Comparison of ENCODE assay signal across 1 cellular context in the genomic region with DNA sequence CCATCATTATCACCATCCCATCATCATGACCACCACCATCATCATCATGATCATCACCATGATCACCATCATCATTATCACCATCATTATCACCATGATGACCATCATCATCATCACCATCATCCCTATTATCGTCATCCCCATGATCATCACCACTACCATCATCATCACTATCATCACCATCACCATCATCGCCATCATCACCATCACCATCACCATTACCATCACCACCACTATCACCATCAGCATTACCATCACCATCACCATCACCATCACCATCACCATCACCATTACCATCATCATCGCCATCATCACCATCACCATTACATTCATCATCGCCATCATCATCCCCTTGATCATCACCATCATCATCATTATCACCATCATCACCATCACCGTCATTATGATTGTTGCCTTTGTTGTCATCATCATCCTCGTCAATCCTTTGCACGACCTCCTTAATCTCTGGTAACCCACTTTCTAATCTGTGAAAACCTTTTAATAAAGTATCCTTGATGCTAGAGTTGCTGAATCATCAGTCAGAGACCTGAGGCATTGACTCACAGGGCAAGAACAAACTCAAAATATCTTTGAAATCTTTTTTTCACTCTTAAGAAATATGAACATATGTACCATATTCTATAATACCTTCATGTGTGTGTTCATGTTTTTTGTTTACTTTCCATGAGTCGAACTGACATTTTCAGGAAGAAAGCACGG.
A peak's percentile ranks its signal among the peaks of the same experiment; 100 is the strongest.
TF ChIP-seq lines count a peak whose summit lies in the region.

No MANE protein-coding gene starts in this region.

TF ChIP-seq in HEK293, 187 proteins besides CTCF, POLR2A, EP300 and RAD21 (continued from another document and continues in another):
- TF ChIP-seq, protein P1, sequence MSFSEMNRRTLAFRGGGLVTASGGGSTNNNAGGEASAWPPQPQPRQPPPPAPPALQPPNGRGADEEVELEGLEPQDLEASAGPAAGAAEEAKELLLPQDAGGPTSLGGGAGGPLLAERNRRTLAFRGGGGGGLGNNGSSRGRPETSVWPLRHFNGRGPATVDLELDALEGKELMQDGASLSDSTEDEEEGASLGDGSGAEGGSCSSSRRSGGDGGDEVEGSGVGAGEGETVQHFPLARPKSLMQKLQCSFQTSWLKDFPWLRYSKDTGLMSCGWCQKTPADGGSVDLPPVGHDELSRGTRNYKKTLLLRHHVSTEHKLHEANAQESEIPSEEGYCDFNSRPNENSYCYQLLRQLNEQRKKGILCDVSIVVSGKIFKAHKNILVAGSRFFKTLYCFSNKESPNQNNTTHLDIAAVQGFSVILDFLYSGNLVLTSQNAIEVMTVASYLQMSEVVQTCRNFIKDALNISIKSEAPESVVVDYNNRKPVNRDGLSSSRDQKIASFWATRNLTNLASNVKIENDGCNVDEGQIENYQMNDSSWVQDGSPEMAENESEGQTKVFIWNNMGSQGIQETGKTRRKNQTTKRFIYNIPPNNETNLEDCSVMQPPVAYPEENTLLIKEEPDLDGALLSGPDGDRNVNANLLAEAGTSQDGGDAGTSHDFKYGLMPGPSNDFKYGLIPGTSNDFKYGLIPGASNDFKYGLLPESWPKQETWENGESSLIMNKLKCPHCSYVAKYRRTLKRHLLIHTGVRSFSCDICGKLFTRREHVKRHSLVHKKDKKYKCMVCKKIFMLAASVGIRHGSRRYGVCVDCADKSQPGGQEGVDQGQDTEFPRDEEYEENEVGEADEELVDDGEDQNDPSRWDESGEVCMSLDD (tag by site-specific recombination; IDR thresholded peaks at IDR 0.05), result no peak
- TF ChIP-seq, protein P2, sequence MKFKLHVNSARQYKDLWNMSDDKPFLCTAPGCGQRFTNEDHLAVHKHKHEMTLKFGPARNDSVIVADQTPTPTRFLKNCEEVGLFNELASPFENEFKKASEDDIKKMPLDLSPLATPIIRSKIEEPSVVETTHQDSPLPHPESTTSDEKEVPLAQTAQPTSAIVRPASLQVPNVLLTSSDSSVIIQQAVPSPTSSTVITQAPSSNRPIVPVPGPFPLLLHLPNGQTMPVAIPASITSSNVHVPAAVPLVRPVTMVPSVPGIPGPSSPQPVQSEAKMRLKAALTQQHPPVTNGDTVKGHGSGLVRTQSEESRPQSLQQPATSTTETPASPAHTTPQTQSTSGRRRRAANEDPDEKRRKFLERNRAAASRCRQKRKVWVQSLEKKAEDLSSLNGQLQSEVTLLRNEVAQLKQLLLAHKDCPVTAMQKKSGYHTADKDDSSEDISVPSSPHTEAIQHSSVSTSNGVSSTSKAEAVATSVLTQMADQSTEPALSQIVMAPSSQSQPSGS (tag by site-specific recombination; IDR thresholded peaks at IDR 0.05; ENCODE audit: low read depth), result 0 out of 2 replicates have a peak, but pooled peaks have one; percentile 2
- TF ChIP-seq SCRT2 (tag by site-specific recombination; IDR thresholded peaks at IDR 0.05), result no peak
- TF ChIP-seq SALL2 (tag by site-specific recombination; IDR thresholded peaks at IDR 0.05; ENCODE audit: borderline replicate concordance), result peak; percentile 82; the same call in 1 of the 2 replicates
- TF ChIP-seq RBAK (tag by site-specific recombination; IDR thresholded peaks at IDR 0.05), result peak; percentile 80; the same call in 1 of the 2 replicates
- TF ChIP-seq, protein P3, sequence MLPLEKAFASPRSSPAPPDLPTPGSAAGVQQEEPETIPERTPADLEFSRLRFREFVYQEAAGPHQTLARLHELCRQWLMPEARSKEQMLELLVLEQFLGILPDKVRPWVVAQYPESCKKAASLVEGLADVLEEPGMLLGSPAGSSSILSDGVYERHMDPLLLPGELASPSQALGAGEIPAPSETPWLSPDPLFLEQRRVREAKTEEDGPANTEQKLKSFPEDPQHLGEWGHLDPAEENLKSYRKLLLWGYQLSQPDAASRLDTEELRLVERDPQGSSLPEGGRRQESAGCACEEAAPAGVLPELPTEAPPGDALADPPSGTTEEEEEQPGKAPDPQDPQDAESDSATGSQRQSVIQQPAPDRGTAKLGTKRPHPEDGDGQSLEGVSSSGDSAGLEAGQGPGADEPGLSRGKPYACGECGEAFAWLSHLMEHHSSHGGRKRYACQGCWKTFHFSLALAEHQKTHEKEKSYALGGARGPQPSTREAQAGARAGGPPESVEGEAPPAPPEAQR (tag by site-specific recombination; IDR thresholded peaks at IDR 0.05), result no peak
- TF ChIP-seq KLF8 (tag by site-specific recombination; IDR thresholded peaks at IDR 0.05), result no peak
- no peak for TF ChIP-seq SETDB1 (IDR thresholded peaks at IDR 0.05; ENCODE audit: insufficient read length, low read length)
- no peak for TF ChIP-seq ZNF670 (tag by site-specific recombination; IDR thresholded peaks at IDR 0.05; ENCODE audit: low read depth)
- TF ChIP-seq ZNF248 (tag by site-specific recombination; IDR thresholded peaks at IDR 0.05), result peak; percentile 60; the same call in 1 of the 2 replicates
- TF ChIP-seq ZNF423 (tag by site-specific recombination; IDR thresholded peaks at IDR 0.05), result no peak
- no peak for TF ChIP-seq HOXD13 (CRISPR knock-in tag; IDR thresholded peaks at IDR 0.05; ENCODE audit: borderline replicate concordance)
- peak; percentile 41 for TF ChIP-seq YY2 (tag by site-specific recombination; IDR thresholded peaks at IDR 0.05)
- TF ChIP-seq, protein P4, sequence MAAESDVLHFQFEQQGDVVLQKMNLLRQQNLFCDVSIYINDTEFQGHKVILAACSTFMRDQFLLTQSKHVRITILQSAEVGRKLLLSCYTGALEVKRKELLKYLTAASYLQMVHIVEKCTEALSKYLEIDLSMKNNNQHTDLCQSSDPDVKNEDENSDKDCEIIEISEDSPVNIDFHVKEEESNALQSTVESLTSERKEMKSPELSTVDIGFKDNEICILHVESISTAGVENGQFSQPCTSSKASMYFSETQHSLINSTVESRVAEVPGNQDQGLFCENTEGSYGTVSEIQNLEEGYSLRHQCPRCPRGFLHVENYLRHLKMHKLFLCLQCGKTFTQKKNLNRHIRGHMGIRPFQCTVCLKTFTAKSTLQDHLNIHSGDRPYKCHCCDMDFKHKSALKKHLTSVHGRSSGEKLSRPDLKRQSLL (tag by site-specific recombination; IDR thresholded peaks at IDR 0.05), result no peak
- TF ChIP-seq ZNF112 (tag by site-specific recombination; IDR thresholded peaks at IDR 0.05), result 0 out of 2 replicates have a peak, but pooled peaks have one; percentile 61
- TF ChIP-seq ZNF133 (tag by site-specific recombination; IDR thresholded peaks at IDR 0.05), result no peak
- peak; percentile 92 for TF ChIP-seq ZNF658 (tag by site-specific recombination; IDR thresholded peaks at IDR 0.05)
- no peak for TF ChIP-seq ZNF223 (tag by site-specific recombination; IDR thresholded peaks at IDR 0.05)
- TF ChIP-seq, protein P5, sequence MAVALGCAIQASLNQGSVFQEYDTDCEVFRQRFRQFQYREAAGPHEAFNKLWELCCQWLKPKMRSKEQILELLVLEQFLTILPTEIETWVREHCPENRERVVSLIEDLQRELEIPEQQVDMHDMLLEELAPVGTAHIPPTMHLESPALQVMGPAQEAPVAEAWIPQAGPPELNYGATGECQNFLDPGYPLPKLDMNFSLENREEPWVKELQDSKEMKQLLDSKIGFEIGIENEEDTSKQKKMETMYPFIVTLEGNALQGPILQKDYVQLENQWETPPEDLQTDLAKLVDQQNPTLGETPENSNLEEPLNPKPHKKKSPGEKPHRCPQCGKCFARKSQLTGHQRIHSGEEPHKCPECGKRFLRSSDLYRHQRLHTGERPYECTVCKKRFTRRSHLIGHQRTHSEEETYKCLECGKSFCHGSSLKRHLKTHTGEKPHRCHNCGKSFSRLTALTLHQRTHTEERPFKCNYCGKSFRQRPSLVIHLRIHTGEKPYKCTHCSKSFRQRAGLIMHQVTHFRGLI (tag by site-specific recombination; IDR thresholded peaks at IDR 0.05), result no peak
- TF ChIP-seq, protein P6, sequence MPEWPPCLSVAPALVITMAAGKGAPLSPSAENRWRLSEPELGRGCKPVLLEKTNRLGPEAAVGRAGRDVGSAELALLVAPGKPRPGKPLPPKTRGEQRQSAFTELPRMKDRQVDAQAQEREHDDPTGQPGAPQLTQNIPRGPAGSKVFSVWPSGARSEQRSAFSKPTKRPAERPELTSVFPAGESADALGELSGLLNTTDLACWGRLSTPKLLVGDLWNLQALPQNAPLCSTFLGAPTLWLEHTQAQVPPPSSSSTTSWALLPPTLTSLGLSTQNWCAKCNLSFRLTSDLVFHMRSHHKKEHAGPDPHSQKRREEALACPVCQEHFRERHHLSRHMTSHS (tag by site-specific recombination; IDR thresholded peaks at IDR 0.05), result 0 out of 2 replicates have a peak, but pooled peaks have one; percentile 34
- TF ChIP-seq ZNF121 (tag by site-specific recombination; IDR thresholded peaks at IDR 0.05), result no peak
- TF ChIP-seq ZNF610 (tag by site-specific recombination; IDR thresholded peaks at IDR 0.05; ENCODE audit: borderline replicate concordance), result no peak
- peak; percentile 55; the same call in 1 of the 2 replicates for TF ChIP-seq ZNF239 (tag by site-specific recombination; IDR thresholded peaks at IDR 0.05)
- TF ChIP-seq ZNF175 (tag by site-specific recombination; IDR thresholded peaks at IDR 0.05), result no peak
- TF ChIP-seq ZNF391 (tag by site-specific recombination; IDR thresholded peaks at IDR 0.05; ENCODE audit: borderline replicate concordance, low read depth), result no peak
- no peak for TF ChIP-seq ZNF366 (tag by site-specific recombination; conservative IDR thresholded peaks at IDR 0.05)
- peak; percentile 43; the same call in 1 of the 2 replicates for TF ChIP-seq ZNF777 (tag by site-specific recombination; IDR thresholded peaks at IDR 0.05; ENCODE audit: borderline replicate concordance)
- TF ChIP-seq ZNF521 (tag by site-specific recombination; IDR thresholded peaks at IDR 0.05), result 0 out of 2 replicates have a peak, but pooled peaks have one; percentile 41
- TF ChIP-seq, protein P7, sequence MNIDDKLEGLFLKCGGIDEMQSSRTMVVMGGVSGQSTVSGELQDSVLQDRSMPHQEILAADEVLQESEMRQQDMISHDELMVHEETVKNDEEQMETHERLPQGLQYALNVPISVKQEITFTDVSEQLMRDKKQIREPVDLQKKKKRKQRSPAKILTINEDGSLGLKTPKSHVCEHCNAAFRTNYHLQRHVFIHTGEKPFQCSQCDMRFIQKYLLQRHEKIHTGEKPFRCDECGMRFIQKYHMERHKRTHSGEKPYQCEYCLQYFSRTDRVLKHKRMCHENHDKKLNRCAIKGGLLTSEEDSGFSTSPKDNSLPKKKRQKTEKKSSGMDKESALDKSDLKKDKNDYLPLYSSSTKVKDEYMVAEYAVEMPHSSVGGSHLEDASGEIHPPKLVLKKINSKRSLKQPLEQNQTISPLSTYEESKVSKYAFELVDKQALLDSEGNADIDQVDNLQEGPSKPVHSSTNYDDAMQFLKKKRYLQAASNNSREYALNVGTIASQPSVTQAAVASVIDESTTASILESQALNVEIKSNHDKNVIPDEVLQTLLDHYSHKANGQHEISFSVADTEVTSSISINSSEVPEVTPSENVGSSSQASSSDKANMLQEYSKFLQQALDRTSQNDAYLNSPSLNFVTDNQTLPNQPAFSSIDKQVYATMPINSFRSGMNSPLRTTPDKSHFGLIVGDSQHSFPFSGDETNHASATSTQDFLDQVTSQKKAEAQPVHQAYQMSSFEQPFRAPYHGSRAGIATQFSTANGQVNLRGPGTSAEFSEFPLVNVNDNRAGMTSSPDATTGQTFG (tag by site-specific recombination; IDR thresholded peaks at IDR 0.05; ENCODE audit: borderline replicate concordance), result 0 out of 2 replicates have a peak, but pooled peaks have one; percentile 81
- TF ChIP-seq ZNF416 (tag by site-specific recombination; IDR thresholded peaks at IDR 0.05), result no peak
- 0 out of 2 replicates have a peak, but pooled peaks have one; percentile 4 for TF ChIP-seq ZNF354C (tag by site-specific recombination; IDR thresholded peaks at IDR 0.05; ENCODE audit: borderline replicate concordance, low read depth)
- no peak for TF ChIP-seq ZNF221 (tag by site-specific recombination; IDR thresholded peaks at IDR 0.05; ENCODE audit: borderline replicate concordance)
- no peak for TF ChIP-seq ZNF48 (tag by site-specific recombination; IDR thresholded peaks at IDR 0.05)
- TF ChIP-seq ZNF701 (tag by site-specific recombination; IDR thresholded peaks at IDR 0.05), result no peak
- TF ChIP-seq, protein P8, sequence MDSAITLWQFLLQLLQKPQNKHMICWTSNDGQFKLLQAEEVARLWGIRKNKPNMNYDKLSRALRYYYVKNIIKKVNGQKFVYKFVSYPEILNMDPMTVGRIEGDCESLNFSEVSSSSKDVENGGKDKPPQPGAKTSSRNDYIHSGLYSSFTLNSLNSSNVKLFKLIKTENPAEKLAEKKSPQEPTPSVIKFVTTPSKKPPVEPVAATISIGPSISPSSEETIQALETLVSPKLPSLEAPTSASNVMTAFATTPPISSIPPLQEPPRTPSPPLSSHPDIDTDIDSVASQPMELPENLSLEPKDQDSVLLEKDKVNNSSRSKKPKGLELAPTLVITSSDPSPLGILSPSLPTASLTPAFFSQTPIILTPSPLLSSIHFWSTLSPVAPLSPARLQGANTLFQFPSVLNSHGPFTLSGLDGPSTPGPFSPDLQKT (IDR thresholded peaks at IDR 0.05; ENCODE audit: borderline replicate concordance, low read depth, low read length), result no peak
- no peak for TF ChIP-seq ZFP3 (tag by site-specific recombination; IDR thresholded peaks at IDR 0.05; ENCODE audit: low read depth)
- peak; percentile 83; the same call in 1 of the 2 replicates for TF ChIP-seq ZNF311 (tag by site-specific recombination; IDR thresholded peaks at IDR 0.05; ENCODE audit: borderline replicate concordance)
- TF ChIP-seq OSR2 (tag by site-specific recombination; IDR thresholded peaks at IDR 0.05), result no peak
- TF ChIP-seq ZNF426 (tag by site-specific recombination; IDR thresholded peaks at IDR 0.05), result no peak
- TF ChIP-seq ZBTB8A (tag by site-specific recombination; IDR thresholded peaks at IDR 0.05), result no peak
- TF ChIP-seq ZNF792 (tag by site-specific recombination; IDR thresholded peaks at IDR 0.05), result peak; percentile 45; the same call in 1 of the 2 replicates
- TF ChIP-seq, protein P9, sequence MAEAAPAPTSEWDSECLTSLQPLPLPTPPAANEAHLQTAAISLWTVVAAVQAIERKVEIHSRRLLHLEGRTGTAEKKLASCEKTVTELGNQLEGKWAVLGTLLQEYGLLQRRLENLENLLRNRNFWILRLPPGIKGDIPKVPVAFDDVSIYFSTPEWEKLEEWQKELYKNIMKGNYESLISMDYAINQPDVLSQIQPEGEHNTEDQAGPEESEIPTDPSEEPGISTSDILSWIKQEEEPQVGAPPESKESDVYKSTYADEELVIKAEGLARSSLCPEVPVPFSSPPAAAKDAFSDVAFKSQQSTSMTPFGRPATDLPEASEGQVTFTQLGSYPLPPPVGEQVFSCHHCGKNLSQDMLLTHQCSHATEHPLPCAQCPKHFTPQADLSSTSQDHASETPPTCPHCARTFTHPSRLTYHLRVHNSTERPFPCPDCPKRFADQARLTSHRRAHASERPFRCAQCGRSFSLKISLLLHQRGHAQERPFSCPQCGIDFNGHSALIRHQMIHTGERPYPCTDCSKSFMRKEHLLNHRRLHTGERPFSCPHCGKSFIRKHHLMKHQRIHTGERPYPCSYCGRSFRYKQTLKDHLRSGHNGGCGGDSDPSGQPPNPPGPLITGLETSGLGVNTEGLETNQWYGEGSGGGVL (tag by site-specific recombination; IDR thresholded peaks at IDR 0.05), result no peak
- TF ChIP-seq ZNF768 (tag by site-specific recombination; IDR thresholded peaks at IDR 0.05), result no peak
- no peak for TF ChIP-seq GLI2 (tag by site-specific recombination; IDR thresholded peaks at IDR 0.05; ENCODE audit: borderline replicate concordance, low read depth)
- TF ChIP-seq SP3 (tag by site-specific recombination; IDR thresholded peaks at IDR 0.05), result no peak
- no peak for TF ChIP-seq ZNF169 (tag by site-specific recombination; IDR thresholded peaks at IDR 0.05)
- 0 out of 2 replicates have a peak, but pooled peaks have one; percentile 18 for TF ChIP-seq ZBTB17 (tag by site-specific recombination; IDR thresholded peaks at IDR 0.05)
- TF ChIP-seq ZNF621 (tag by site-specific recombination; IDR thresholded peaks at IDR 0.05), result peak; percentile 77; the same call in 1 of the 2 replicates
- peak; percentile 91; the same call in 1 of the 2 replicates for TF ChIP-seq ZNF747 (tag by site-specific recombination; IDR thresholded peaks at IDR 0.05)
